31 cellular contexts compared by ENCODE assay signal in the genomic region with DNA sequence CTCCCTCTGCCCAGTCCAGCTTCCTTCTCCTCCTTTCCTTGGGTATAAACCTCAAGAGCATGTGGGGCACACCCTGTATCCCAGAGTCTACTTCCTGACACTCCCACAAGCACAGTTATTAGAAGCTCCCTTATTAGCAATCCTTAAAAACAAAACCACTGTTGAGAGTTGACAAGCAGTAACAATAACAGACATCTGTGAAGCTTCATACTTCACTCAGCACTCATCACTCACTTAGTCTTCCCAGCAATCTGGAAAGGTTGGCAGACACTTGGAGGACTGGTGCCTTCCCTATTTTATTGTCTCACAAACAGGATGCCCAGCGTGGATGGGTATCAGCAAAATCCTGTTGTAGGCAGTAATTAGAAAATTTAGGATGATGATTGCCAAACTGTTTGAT.
"Had no signal": no experiment of that assay in that cellular context is flagged by ENCODE, and none has a peak within 500 bp of the region (broad histone marks: within the 10 kb centered on the region; RNA-seq: fewer than 3 reads in every experiment).

No MANE protein-coding gene starts in this region.

- ATAC-seq: activated CD4-positive, alpha-beta T cell treated with anti-CD3 and anti-CD28 coated beads for 36 hours; activated CD8-positive, alpha-beta memory T cell treated with anti-CD3 and anti-CD28 coated beads, Interleukin-2, amount 10 ng/mL, durations not matched to agents 7 days and 5 days; activated CD8-positive, alpha-beta T cell treated with anti-CD3 and anti-CD28 coated beads, Interleukin-2, amount 10 ng/mL, durations not matched to agents 7 days and 5 days; activated naive CD4-positive, alpha-beta T cell treated with anti-CD3 and anti-CD28 coated beads, Interleukin-2, amount 50 U/mL, for 72 hours; activated T-cell treated with anti-CD3 and anti-CD28 coated beads, Interleukin-2, amount 50 U/mL, for 72 hours; effector memory CD8-positive, alpha-beta T cell; foreskin keratinocyte; gastrocnemius medialis; T-helper 17 cell had no signal

- DNase-seq: activated CD4-positive, alpha-beta memory T cell treated with anti-CD3 and anti-CD28 coated beads for 36 hours; activated CD4-positive, alpha-beta T cell treated with anti-CD3 and anti-CD28 coated beads for 36 hours; activated CD4-positive, alpha-beta T cell treated with anti-CD3 and anti-CD28 coated beads, Interleukin-2, amount 10 ng/mL, durations not matched to agents 24 days and 14 days; activated CD4-positive, CD25-positive, alpha-beta regulatory T cell; activated CD4-positive, CD25-positive, alpha-beta regulatory T cell treated with anti-CD3 and anti-CD28 coated beads, Interleukin-2, amount 50 U/mL, for 72 hours; activated CD8-positive, alpha-beta memory T cell treated with anti-CD3 and anti-CD28 coated beads, Interleukin-2, amount 10 ng/mL, durations not matched to agents 7 days and 5 days; activated CD8-positive, alpha-beta memory T cell treated with anti-CD3 and anti-CD28 coated beads, Interleukin-2, amount 50 U/mL, for 48 hours; activated CD8-positive, alpha-beta T cell treated with anti-CD3 and anti-CD28 coated beads, Interleukin-2, amount 10 ng/mL, durations not matched to agents 7 days and 5 days; activated gamma-delta T cell; activated naive CD4-positive, alpha-beta T cell; activated naive CD4-positive, alpha-beta T cell treated with anti-CD3 and anti-CD28 coated beads, Interleukin-2, amount 10 ng/mL, durations not matched to agents 7 days and 5 days; activated naive CD8-positive, alpha-beta T cell treated with anti-CD3 and anti-CD28 coated beads, Interleukin-2, amount 10 ng/mL, durations not matched to agents 7 days and 5 days; activated T-cell treated with anti-CD3 and anti-CD28 coated beads for 4 hours; activated T-cell treated with anti-CD3 and anti-CD28 coated beads, Interleukin-2, amount 50 U/mL, for 24 hours; activated T-cell treated with anti-CD3 and anti-CD28 coated beads, Interleukin-2, amount 50 U/mL, for 72 hours; brain microvascular endothelial cell; caudate nucleus; cortex of kidney; dermis blood vessel endothelial cell; effector CD4-positive, alpha-beta T cell; effector memory CD8-positive, alpha-beta T cell; erythroblast; foreskin keratinocyte; gastrocnemius medialis; glutamatergic neuron; T-helper 1 cell; T-helper 17 cell; T1000; WERI-Rb-1 had no signal

- H3K27ac ChIP-seq: brain microvascular endothelial cell, esophagus muscularis mucosa, foreskin keratinocyte, gastrocnemius medialis, WERI-Rb-1 had no signal

- H3K4me1 ChIP-seq: esophagus muscularis mucosa, foreskin keratinocyte, gastrocnemius medialis had no signal

- H3K36me3 ChIP-seq: brain microvascular endothelial cell, esophagus muscularis mucosa, gastrocnemius medialis, WERI-Rb-1 had no signal

- H3K9me3 ChIP-seq: esophagus muscularis mucosa, gastrocnemius medialis had no signal

- H3K27me3 ChIP-seq: brain microvascular endothelial cell, esophagus muscularis mucosa, gastrocnemius medialis had no signal

- H3K4me3 ChIP-seq: esophagus muscularis mucosa, gastrocnemius medialis had no signal
